Comparison of ENCODE assay signal across 1 cellular context in the genomic region with DNA sequence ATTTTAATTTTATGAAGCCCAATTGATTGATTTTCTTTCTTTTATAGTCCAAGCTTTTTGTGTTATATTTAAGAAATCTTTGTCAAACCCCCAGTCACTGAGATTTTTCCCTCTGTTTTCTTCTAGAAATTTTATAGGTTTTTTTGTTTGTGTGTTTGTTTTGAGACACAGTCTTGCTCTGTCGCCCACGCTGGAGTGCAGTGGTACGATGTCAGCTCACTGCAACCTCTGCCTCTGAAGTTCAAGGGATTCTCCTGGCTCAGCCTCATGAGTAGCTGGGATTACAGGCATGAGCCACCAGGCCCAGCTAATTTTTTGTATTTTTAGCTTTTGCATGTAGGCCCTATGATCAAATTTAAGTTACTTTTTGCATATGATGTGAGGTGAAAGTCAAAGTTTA.
TF ChIP-seq lines count a peak whose summit lies in the region.

No MANE protein-coding gene starts in this region.

TF ChIP-seq in K562, 482 proteins besides CTCF, POLR2A, EP300 and RAD21:
- TF ChIP-seq EGR1 (conservative IDR thresholded peaks at IDR 0.05): peak; percentile 31; the same call in 1 of the 2 replicates
- no peak for TF ChIP-seq CREB3L1 (IDR thresholded peaks at IDR 0.05; ENCODE audit: borderline replicate concordance, low read depth)
TF ChIP-seq in K562: peak in this region for 1.
